9 cellular contexts compared by ENCODE assay signal in the genomic region with DNA sequence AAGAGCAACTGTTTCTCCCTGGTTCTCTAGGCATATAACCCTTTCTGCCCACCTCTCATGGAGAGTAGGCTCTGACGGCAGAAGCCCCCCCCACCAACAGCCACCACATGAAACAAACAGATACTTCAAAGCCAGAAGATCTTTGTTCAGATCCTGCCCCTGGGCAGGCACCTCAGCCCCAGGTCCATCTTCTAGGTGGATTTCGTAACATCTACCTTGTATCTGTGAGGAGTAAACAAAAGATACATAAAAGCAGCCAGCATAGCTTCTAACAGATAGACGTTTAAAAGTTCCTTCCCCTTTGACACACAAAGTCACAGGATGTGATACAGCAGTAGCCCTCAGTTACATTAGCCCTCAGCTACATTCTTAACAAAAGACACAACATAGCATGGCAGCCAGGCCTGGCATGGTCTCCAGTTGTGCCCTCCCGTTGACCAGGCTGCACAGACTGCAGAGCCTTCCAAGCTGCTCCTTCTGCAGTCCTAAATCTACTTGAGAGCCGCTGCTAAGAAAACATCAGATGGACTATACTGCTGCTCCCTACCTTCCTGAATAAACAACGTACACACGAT. TPM values are rescaled to one million over a fixed set of nuclear protein-coding genes. Genes with fewer than 3 reads are reported as not detected.
A peak's percentile ranks its signal among the peaks of the same experiment; 100 is the strongest.
DNase-seq lines count a peak whose midpoint lies in the region; FAIRE-seq and TF ChIP-seq lines count a peak whose summit lies in the region.
"Had no signal": no experiment of that assay in that cellular context is flagged by ENCODE, and none has a peak within 500 bp of the region (broad histone marks: within the 10 kb centered on the region; RNA-seq: fewer than 3 reads in every experiment).

No MANE protein-coding gene starts in this region.

- H3K4me1 ChIP-seq in CD4-positive, alpha-beta memory T cell (ENCODE audit: insufficient read depth, low read length): peaks cover 95% of the 10 kb centered on the region
- H3K4me1 ChIP-seq in endothelial cell of umbilical vein (ENCODE audit: control insufficient read depth, extremely low read depth, insufficient read depth, low read length) (peaks cover 9% of the 10 kb centered on the region), testis (peaks cover 63% of the 10 kb centered on the region)

- H3K9me1 ChIP-seq in endothelial cell of umbilical vein (replicated peaks; ENCODE audit: control insufficient read depth, extremely low read depth, insufficient read depth, low read length): no peaks in the 10 kb centered on the region

- no peak overlapping the region for H2AFZ ChIP-seq in endothelial cell of umbilical vein (ENCODE audit: low read depth, low read length)

- dilution Hi-C loops in endothelial cell of umbilical vein (cut with MboI; ENCODE audit: extremely low pct_ligation_motif_present, low sequenced_read_pairs): no loop called here

- no peaks in the 10 kb centered on the region for H3K9me3 ChIP-seq in CD4-positive, alpha-beta memory T cell (ENCODE audit: control insufficient read depth in 1 of 2, low read length in 2 of 2)
- no peaks in the 10 kb centered on the region for H3K9me3 ChIP-seq in endothelial cell of umbilical vein (replicated peaks; ENCODE audit: control insufficient read depth, insufficient read depth, low read length)
- H3K9me3 ChIP-seq in testis: no peaks in the 10 kb centered on the region

- whole genome bisulfite sequencing in testis, 2 donors: 46 to 58% methylated on average over 7 of the region's 7 CpGs

- CTCF ChIA-PET in CD4-positive, alpha-beta memory T cell (lab: Charles Lee; ENCODE audit: partially characterized antibody): no interaction called here
- CTCF ChIA-PET in RWPE1 (lab: Yijun Ruan, JAX): interaction anchor here (0.5 kb wide), 1 partner anchor 65 kb away, joined by 3 read pairs; no protein-coding TSS in a partner anchor
- CTCF ChIA-PET in endothelial cell of umbilical vein (lab: Charles Lee): interaction anchor here (1.6 kb wide), 1 partner anchor 16 kb away, joined by 4 read pairs; no protein-coding TSS in a partner anchor

- BruUV-seq in endothelial cell of umbilical vein (replicated peaks; lab: Mats Ljungman, UMichigan): no TSS peak

- peak; percentile 53 for FAIRE-seq in endothelial cell of umbilical vein (lab: Jason Lieb, UNC)

- no peak overlapping the region for H3K4me3 ChIP-seq in CD4-positive, alpha-beta memory T cell (ENCODE audit: low read length in 2 of 2)
- no peak overlapping the region for H3K4me3 ChIP-seq in endothelial cell of umbilical vein (replicated peaks in 1 of 3; ENCODE audit: insufficient read depth in 1 of 3, low read depth in 1 of 3, low read length in 3 of 3)
- H3K4me3 ChIP-seq in testis: no peak overlapping the region

- H3K27me3 Mint-ChIP-seq in CD4-positive, alpha-beta memory T cell: no peaks in the 10 kb centered on the region
- no peaks in the 10 kb centered on the region for H3K27me3 Mint-ChIP-seq in osteocyte (ENCODE audit: unreplicated experiment)

- H3K36me3 ChIP-seq in CD4-positive, alpha-beta memory T cell (ENCODE audit: insufficient read depth, low read length): no peaks in the 10 kb centered on the region
- H3K36me3 ChIP-seq in endothelial cell of umbilical vein (ENCODE audit: control insufficient read depth in 2 of 2, extremely low read depth in 1 of 2, insufficient read depth in 2 of 2, low read length in 2 of 2) (no peaks in the 10 kb centered on the region), testis (ENCODE audit: low read depth, missing control alignments) (no peaks in the 10 kb centered on the region)

- peaks cover 23% of the 10 kb centered on the region for H4K20me1 ChIP-seq in endothelial cell of umbilical vein (replicated peaks; ENCODE audit: control insufficient read depth, extremely low read depth, insufficient read depth, low read length)

- peak overlapping the region; percentile 49 to 80 (median 73) for H3K4me3 Mint-ChIP-seq in CD4-positive, alpha-beta memory T cell
- H3K4me3 Mint-ChIP-seq in osteocyte (ENCODE audit: unreplicated experiment): peak overlapping the region; percentile 24

- POLR2A ChIA-PET in CD4-positive, alpha-beta memory T cell (lab: Charles Lee; ENCODE audit: partially characterized antibody): interaction anchor here (1.4 kb wide), 1 partner anchor 82 kb away, joined by 4 read pairs; the partner anchor contains the start of gene AKAP8
- POLR2A ChIA-PET in RWPE1 (lab: Yijun Ruan, JAX; ENCODE audit: low non-redundant PET) (interaction anchor here (1.3 kb wide), 1 partner anchor 14 kb away, joined by 3 read pairs; no protein-coding TSS in a partner anchor), endothelial cell of umbilical vein (lab: Charles Lee) (no interaction called here)

- no peak overlapping the region for H3K9ac ChIP-seq in endothelial cell of umbilical vein (replicated peaks; ENCODE audit: extremely low read depth, insufficient read depth, low read length)

- H3K27me3 ChIP-seq in CD4-positive, alpha-beta memory T cell (ENCODE audit: insufficient read depth, low read length): no peaks in the 10 kb centered on the region
- H3K27me3 ChIP-seq in endothelial cell of umbilical vein (ENCODE audit: control insufficient read depth in 2 of 2, insufficient read depth in 2 of 2, low read length in 2 of 2) (no peaks in the 10 kb centered on the region), testis (no peaks in the 10 kb centered on the region)

- peaks cover 71 to 97% (median 88%) of the 10 kb centered on the region in 4 donors for H3K4me1 Mint-ChIP-seq in CD4-positive, alpha-beta memory T cell
- H3K4me1 Mint-ChIP-seq in osteocyte (ENCODE audit: unreplicated experiment): peaks cover 96% of the 10 kb centered on the region

- peaks cover 96% of the 10 kb centered on the region for H3K79me2 ChIP-seq in endothelial cell of umbilical vein (ENCODE audit: control insufficient read depth, insufficient read depth, low read length)

- DNase-seq in CD4-positive, alpha-beta memory T cell: peak in 2 of 5 donors; percentile 18 to 31
- DNase-seq in RWPE1 (ENCODE audit: low spot score) (no peak), endothelial cell of umbilical vein (ENCODE audit: low read depth, low spot score) (no peak), osteocyte (ENCODE audit: extremely low spot score, unreplicated experiment) (no peak), AML-193 (lab: John Stamatoyannopoulos, UW) (no peak), testis (no peak), islet precursor cell (no peak), GM03348 (ENCODE audit: low spot score) (no peak)
- DNase-seq: activated CD8-positive, alpha-beta memory T cell treated with anti-CD3 and anti-CD28 coated beads, Interleukin-2, amount 50 U/mL, for 48 hours had no signal

- H3K36me3 Mint-ChIP-seq in CD4-positive, alpha-beta memory T cell: peaks cover 4 to 17% of the 10 kb centered on the region in 2 donors
- peaks cover 2% of the 10 kb centered on the region for H3K36me3 Mint-ChIP-seq in osteocyte (ENCODE audit: unreplicated experiment)

- H3K4me2 ChIP-seq in endothelial cell of umbilical vein (ENCODE audit: insufficient read depth, low read length): no peak overlapping the region

- no peaks in the 10 kb centered on the region for H3K9me3 Mint-ChIP-seq in CD4-positive, alpha-beta memory T cell
- no peaks in the 10 kb centered on the region for H3K9me3 Mint-ChIP-seq in osteocyte (ENCODE audit: unreplicated experiment)

- no peak for TF ChIP-seq POLR2A in endothelial cell of umbilical vein (IDR thresholded peaks at IDR 0.05; ENCODE audit: low read depth, low read length)
- no peak for TF ChIP-seq POLR2A in testis (IDR thresholded peaks at IDR 0.05)

- no peak for TF ChIP-seq CTCF in RWPE1 (conservative IDR thresholded peaks at IDR 0.05; ENCODE audit: low read depth)
- TF ChIP-seq CTCF in endothelial cell of umbilical vein (IDR thresholded peaks at IDR 0.05; ENCODE audit: extremely low read depth in 1 of 2, insufficient read depth in 1 of 2, low read depth in 1 of 2, low read length in 2 of 2): no peak
- TF ChIP-seq CTCF in osteocyte (IDR thresholded peaks at IDR 0.05): no peak
- no peak for TF ChIP-seq CTCF in testis (IDR thresholded peaks at IDR 0.05)

- intact Hi-C loops in CD4-positive, alpha-beta memory T cell (cut with micrococcal nuclease): no loop called here
- intact Hi-C loops in endothelial cell of umbilical vein (cut with micrococcal nuclease) (no loop called here), testis (cut with DNase I; ENCODE audit: low total_unique reads) (no loop called here)

- H3K27ac Mint-ChIP-seq in CD4-positive, alpha-beta memory T cell: peak overlapping the region; percentile 42 to 88 (median 71)
- peak overlapping the region; percentile 93 for H3K27ac Mint-ChIP-seq in osteocyte (ENCODE audit: unreplicated experiment)

- H3K27ac ChIP-seq in CD4-positive, alpha-beta memory T cell (ENCODE audit: low read depth, low read length): no peak overlapping the region
- H3K27ac ChIP-seq in RWPE1 (peak overlapping the region; percentile 89), endothelial cell of umbilical vein (ENCODE audit: insufficient read depth, low read depth, low read length) (no peak overlapping the region), testis (peak overlapping the region in 1 of 2 donors; percentile 14)

TF ChIP-seq in endothelial cell of umbilical vein, 7 proteins besides CTCF, POLR2A, EP300 and RAD21 (continues in another document):
- no peak for TF ChIP-seq GATA2 (IDR thresholded peaks at IDR 0.05; ENCODE audit: insufficient read depth, insufficient read length, low read depth, low read length)
- TF ChIP-seq JUN (IDR thresholded peaks at IDR 0.05; ENCODE audit: borderline replicate concordance, insufficient read depth, insufficient read length, low read depth): no peak
- TF ChIP-seq, protein P1, sequence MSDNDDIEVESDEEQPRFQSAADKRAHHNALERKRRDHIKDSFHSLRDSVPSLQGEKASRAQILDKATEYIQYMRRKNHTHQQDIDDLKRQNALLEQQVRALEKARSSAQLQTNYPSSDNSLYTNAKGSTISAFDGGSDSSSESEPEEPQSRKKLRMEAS (IDR thresholded peaks at IDR 0.05; ENCODE audit: insufficient read depth, insufficient read length): no peak
- TF ChIP-seq POLR2AphosphoS5 (IDR thresholded peaks at IDR 0.05; ENCODE audit: insufficient read depth, low read depth, low read length): no peak
- TF ChIP-seq EZH2 (IDR thresholded peaks at IDR 0.05; ENCODE audit: borderline replicate concordance, low read depth, low read length, severe bottlenecking): no peak
- no peak for TF ChIP-seq MYC (IDR thresholded peaks at IDR 0.05; ENCODE audit: low read depth, low read length)

RNA-seq across cellular contexts. Expression of gene BRD4, which starts 35.4 kb away (rescaled TPM):
- total RNA-seq in CD4-positive, alpha-beta memory T cell: 100 to 1,000 TPM; 149 to 152 TPM
- 10 to 100 TPM in 1 of 2 donors, 1 to 10 TPM in 1; 4.2 to 48.2 TPM for polyA plus RNA-seq in CD4-positive, alpha-beta memory T cell
- total RNA-seq in endothelial cell of umbilical vein (117 and 125 TPM in 2 replicates), osteocyte (142 and 143 TPM in 2 replicates), testis (100 to 1,000 TPM; 106 to 109 TPM)
- polyA plus RNA-seq in endothelial cell of umbilical vein (13.6 and 14.9 TPM in 2 replicates), testis (ENCODE audit: insufficient read depth, low read depth, low replicate concordance) (59.2 TPM)
- polyA plus RNA-seq in endothelial cell of umbilical vein (2011; cell fraction: cytosol; rRNA removed): 14.0 and 15.6 TPM in 2 replicates
- polyA plus RNA-seq in endothelial cell of umbilical vein (2011; cell fraction: nucleus; rRNA removed): 44.5 and 50.2 TPM in 2 replicates
- polyA plus RNA-seq in endothelial cell of umbilical vein (2012): 48.3 and 58.7 TPM in 2 replicates
- 40.4 and 56.9 TPM in 2 replicates for polyA minus RNA-seq in endothelial cell of umbilical vein
- 38.2 TPM for polyA minus RNA-seq in endothelial cell of umbilical vein (2011; cell fraction: cytosol; rRNA and poly(A)+ RNA removed)
- polyA minus RNA-seq in endothelial cell of umbilical vein (2011; cell fraction: nucleus; rRNA and poly(A)+ RNA removed): 61.6 and 83.6 TPM in 2 replicates
